1 cellular context compared by ENCODE assay signal in genomic region chr21:46603228-46603627, GRCh38.
A peak's percentile ranks its signal among the peaks of the same experiment; 100 is the strongest.
TF ChIP-seq lines count a peak whose summit lies in the region.

No MANE protein-coding gene starts in this region.

TF ChIP-seq in H1, 55 proteins besides CTCF, POLR2A, EP300 and RAD21:
- TF ChIP-seq TEAD4 (IDR thresholded peaks at IDR 0.05; ENCODE audit: low read depth, low read length): 0 out of 2 replicates have a peak, but pooled peaks have one; percentile 17
- 0 out of 2 replicates have a peak, but pooled peaks have one; percentile 5 for TF ChIP-seq MAFK (IDR thresholded peaks at IDR 0.05; ENCODE audit: low read depth, low read length)
- no peak for TF ChIP-seq SRF (IDR thresholded peaks at IDR 0.05; ENCODE audit: low read depth, low read length)
- TF ChIP-seq NANOG (IDR thresholded peaks at IDR 0.05; ENCODE audit: insufficient read depth, low read depth, low read length, poor library complexity, severe bottlenecking): no peak
- no peak for TF ChIP-seq SIN3A (conservative IDR thresholded peaks at IDR 0.05 in 1 of 2, IDR thresholded peaks at IDR 0.05 in 1 of 2; ENCODE audit: low read depth in 1 of 2, low read length in 2 of 2)
- no peak for TF ChIP-seq KDM1A (IDR thresholded peaks at IDR 0.05; ENCODE audit: borderline replicate concordance, low read length)
- no peak for TF ChIP-seq FOSL1 (IDR thresholded peaks at IDR 0.05; ENCODE audit: insufficient read depth, low read depth, low read length)
TF ChIP-seq in H1: peak in this region for 2.
